In the genomic region with DNA sequence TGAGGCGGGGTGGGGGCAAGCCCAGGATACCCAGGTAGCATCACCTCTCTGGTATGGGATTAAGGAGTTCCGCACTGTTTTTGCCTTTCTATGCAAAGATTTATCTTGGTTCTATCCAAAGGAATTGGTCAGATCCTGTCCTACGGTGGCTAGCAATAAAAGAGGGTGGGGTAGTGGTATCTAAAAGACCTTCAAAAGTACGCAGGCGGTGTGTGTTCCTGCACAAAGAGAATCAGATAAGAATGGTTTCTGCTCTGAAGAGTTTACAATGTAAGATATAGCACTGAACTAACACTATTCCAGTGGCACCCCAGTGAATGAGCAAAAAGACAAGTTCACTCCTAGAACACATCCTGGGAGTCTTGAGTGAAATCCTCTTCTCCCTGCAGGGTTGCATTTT, we compare ENCODE assay signal across 23 cellular contexts. TPM values are rescaled to one million over a fixed set of nuclear protein-coding genes. Genes with fewer than 3 reads are reported as not detected.
DNase-seq lines count a peak whose midpoint lies in the region; ATAC-seq, FAIRE-seq and TF ChIP-seq lines count a peak whose summit lies in the region.
"Had no signal": no experiment of that assay in that cellular context is flagged by ENCODE, and none has a peak within 500 bp of the region (broad histone marks: within the 10 kb centered on the region; RNA-seq: fewer than 3 reads in every experiment).

No MANE protein-coding gene starts in this region.

- DNase-seq in heart left ventricle (no peak), left cardiac atrium (no peak), colonic mucosa (peak; percentile 68), small intestine (peak; percentile 71), HAP-1 (ENCODE audit: low spot score in 2 of 2) (no peak)
- DNase-seq: DMS153, DND-41, KBM-7, MV-4-11, NCI-H1105 treated with DMSO at 0.1 percent for 48 hours, NCI-H2029, NCI-H446 treated with DMSO at 0.1 percent for 48 hours, NCI-H526 treated with DMSO at 0.1 percent for 48 hours, PC-9, SHP77 had no signal

- no peak for TF ChIP-seq POLR2A in heart left ventricle (IDR thresholded peaks at IDR 0.05)

- H3K4me3 ChIP-seq in heart left ventricle (no peak overlapping the region), colonic mucosa (no peak overlapping the region), mucosa of rectum (ENCODE audit: low read length in 2 of 2) (no peak overlapping the region), small intestine (ENCODE audit: low read depth in 1 of 2, low read length in 2 of 2) (no peak overlapping the region), HAP-1 (no peak overlapping the region)
- H3K4me3 ChIP-seq: PC-9 had no signal

- H3K27ac ChIP-seq in heart left ventricle, result peak overlapping the region in 10 of 12 donors; percentile 35 to 69 (median 58)
- H3K27ac ChIP-seq in colonic mucosa, result peak overlapping the region; percentile 61
- peak overlapping the region; percentile 59 to 74 for H3K27ac ChIP-seq in mucosa of rectum (ENCODE audit: low read depth in 2 of 2, low read length in 2 of 2)
- H3K27ac ChIP-seq in small intestine (ENCODE audit: low read depth in 1 of 2, low read length in 1 of 2), result peak overlapping the region in 1 of 2 donors; percentile 12
- H3K27ac ChIP-seq: PC-9 had no signal

- H3K4me1 ChIP-seq in heart left ventricle, result peaks cover 0 to 78% (median 29%) of the 10 kb centered on the region in 12 donors
- H3K4me1 ChIP-seq in colonic mucosa, result peaks cover 37% of the 10 kb centered on the region
- peaks cover 46 to 63% of the 10 kb centered on the region in 2 donors for H3K4me1 ChIP-seq in mucosa of rectum (ENCODE audit: control insufficient read depth in 2 of 2, insufficient read depth in 2 of 2, low read length in 2 of 2)
- peaks cover 5 to 18% of the 10 kb centered on the region in 2 donors for H3K4me1 ChIP-seq in small intestine (ENCODE audit: control insufficient read depth in 2 of 2, insufficient read depth in 1 of 2, low read depth in 1 of 2, low read length in 1 of 2)
- peaks cover 9% of the 10 kb centered on the region for H3K4me1 ChIP-seq in HAP-1

- no peak for TF ChIP-seq CTCF in heart left ventricle (IDR thresholded peaks at IDR 0.05)
- no peak for TF ChIP-seq CTCF in colonic mucosa (IDR thresholded peaks at IDR 0.05)

- H3K9ac ChIP-seq in colonic mucosa (ENCODE audit: low read depth in 2 of 2, low read length in 2 of 2) (peak overlapping the region in 1 of 2 donors; percentile 55), mucosa of rectum (ENCODE audit: low read depth in 1 of 2, low read length in 2 of 2) (no peak overlapping the region)

- in situ Hi-C loops in HAP-1 (cut with MboI; ENCODE audit: low sequenced_read_pairs), result no loop called here

- H3K36me3 ChIP-seq in heart left ventricle, result peaks cover 3 to 68% (median 51%) of the 10 kb centered on the region in 9 donors
- H3K36me3 ChIP-seq in colonic mucosa, result peaks cover 4% of the 10 kb centered on the region
- peaks cover 22 to 49% of the 10 kb centered on the region in 2 donors for H3K36me3 ChIP-seq in mucosa of rectum (ENCODE audit: control insufficient read depth in 2 of 2, insufficient read depth in 2 of 2, low read length in 2 of 2)
- peaks cover 7 to 14% of the 10 kb centered on the region in 2 donors for H3K36me3 ChIP-seq in small intestine (ENCODE audit: control insufficient read depth in 2 of 2, insufficient read depth in 2 of 2, low read length in 2 of 2)
- H3K36me3 ChIP-seq in HAP-1 (replicated peaks), result peaks cover 45% of the 10 kb centered on the region

- ATAC-seq in heart left ventricle (no peak), left cardiac atrium (no peak), HG02870 (IDR thresholded peaks at IDR 0.05; ENCODE audit: unreplicated experiment) (no peak), HG02642 (IDR thresholded peaks at IDR 0.05; ENCODE audit: poor library complexity, unreplicated experiment) (no peak)

- 78 to 95% (median 85%) methylated on average over 5 of the region's 5 CpGs for WGBS in heart left ventricle, 4 donors
- 24 to 65% (median 33%) methylated on average over 5 of the region's 5 CpGs for WGBS in small intestine, 3 donors

- H3K9me3 ChIP-seq in heart left ventricle (no peaks in the 10 kb centered on the region), colonic mucosa (no peaks in the 10 kb centered on the region), mucosa of rectum (ENCODE audit: control insufficient read depth in 2 of 2, low read length in 2 of 2) (no peaks in the 10 kb centered on the region), small intestine (ENCODE audit: control insufficient read depth, low read depth) (no peaks in the 10 kb centered on the region), HAP-1 (no peaks in the 10 kb centered on the region)

- no peaks in the 10 kb centered on the region for H3K27me3 ChIP-seq in heart left ventricle
- no peaks in the 10 kb centered on the region for H3K27me3 ChIP-seq in colonic mucosa
- H3K27me3 ChIP-seq in mucosa of rectum (ENCODE audit: control insufficient read depth in 2 of 2, insufficient read depth in 2 of 2, low read length in 2 of 2), result no peaks in the 10 kb centered on the region
- H3K27me3 ChIP-seq in small intestine (ENCODE audit: control insufficient read depth in 2 of 2, insufficient read depth in 2 of 2, low read length in 2 of 2), result no peaks in the 10 kb centered on the region
- H3K27me3 ChIP-seq in HAP-1 (ENCODE audit: low read depth), result no peaks in the 10 kb centered on the region

- intact Hi-C loops in heart left ventricle (cut with DNase I) (loop anchor here in 1 of 10 donors (5.0 kb wide), 1 partner anchor 36 kb away; no protein-coding TSS in a partner anchor), left cardiac atrium (cut with DNase I) (no loop called here), colonic mucosa (cut with DNase I) (no loop called here)

- FAIRE-seq in small intestine (lab: Jason Lieb, UNC), result no peak
- FAIRE-seq: GM12892, H54 had no signal

RNA-seq across cellular contexts. Expression of a gene that starts 6.3 kb away (rescaled TPM):
- total RNA-seq in heart left ventricle (10 to 100 TPM; 37.4 to 66.1 (median 39.1) TPM), left cardiac atrium (10 to 100 TPM; 34.8 to 36.5 TPM), colonic mucosa (100 to 1,000 TPM in 1 of 2 donors, 10 to 100 TPM in 1; 83.6 to 120 TPM)
- polyA plus RNA-seq in heart left ventricle (100 to 1,000 TPM in 1 of 2 donors, 10 to 100 TPM in 1; 55.3 to 105 TPM), small intestine (100 to 1,000 TPM in 1 of 3 donors, 10 to 100 TPM in 2; 63.7 to 107 (median 66.5) TPM)

RNA-seq across cellular contexts. Expression of a gene that starts 36.5 kb away (rescaled TPM):
- total RNA-seq in heart left ventricle (under 1 TPM in 6 of 9 donors, not detected in 3; 0.09 to 0.18 (median 0.14) TPM), left cardiac atrium (under 1 TPM; 0.21 to 0.24 TPM), colonic mucosa (not detected)
- polyA plus RNA-seq in heart left ventricle (under 1 TPM; 0.29 to 0.50 TPM), small intestine (1 to 10 TPM in 1 of 3 donors, under 1 TPM in 2; 0.42 to 1.1 (median 0.81) TPM)
- total RNA-seq: A172, LHCN-M2, MCF 10A, PC-9 had no signal

RNA-seq across cellular contexts. Expression of a gene that starts 45.7 kb away (rescaled TPM):
- 10 to 100 TPM; 24.5 to 33.7 (median 26.6) TPM for total RNA-seq in heart left ventricle
- polyA plus RNA-seq in heart left ventricle, result 10 to 100 TPM; 19.8 to 38.6 TPM
- 10 to 100 TPM; 21.4 to 32.3 TPM for total RNA-seq in left cardiac atrium
- 10 to 100 TPM; 47.7 to 48.8 TPM for total RNA-seq in colonic mucosa
- polyA plus RNA-seq in small intestine, result 10 to 100 TPM; 38.1 to 59.4 (median 54.6) TPM

RNA-seq across cellular contexts. Expression of a gene that starts 52.2 kb away (rescaled TPM):
- 10 to 100 TPM; 16.6 to 37.1 (median 26.1) TPM for total RNA-seq in heart left ventricle
- 10 to 100 TPM; 24.1 to 37.0 TPM for polyA plus RNA-seq in heart left ventricle
- 10 to 100 TPM; 24.2 to 31.9 TPM for total RNA-seq in left cardiac atrium
- total RNA-seq in colonic mucosa, result 10 to 100 TPM; 50.0 to 51.7 TPM
- polyA plus RNA-seq in small intestine, result 10 to 100 TPM; 33.7 to 81.6 (median 49.9) TPM

Comparison
In these comparisons a context has a peak if more than half of its experiments do, and no peak if none do; other contexts are left out.
1. DNase-seq: peak in colonic mucosa (single experiment) and small intestine (single experiment); none in heart left ventricle (0 of 5), left cardiac atrium (single experiment) and HAP-1 (0 of 2).